ENCODE assay signal across 24 cellular contexts in genomic region chr4:35182451-35182850, GRCh38.
"Had no signal": no experiment of that assay in that cellular context is flagged by ENCODE, and none has a peak within 500 bp of the region (broad histone marks: within the 10 kb centered on the region; RNA-seq: fewer than 3 reads in every experiment).

No MANE protein-coding gene starts in this region.

- H3K27me3 ChIP-seq: heart right ventricle, hepatocyte, left lung, neural progenitor cell, ovary, right atrium auricular region, right lobe of liver, tibial nerve, upper lobe of left lung, uterus had no signal

- H3K36me3 ChIP-seq: heart right ventricle, left lung, neural progenitor cell, ovary, right atrium auricular region, right lobe of liver, tibial nerve, upper lobe of left lung, uterus had no signal

- DNase-seq: heart right ventricle; left colon; mesendoderm; naive B cell; natural killer cell; nephron progenitor cell; ovary; right lobe of liver; stimulated activated CD4-positive, alpha-beta T cell treated with anti-CD3 and anti-CD28 coated beads, Interleukin-1b, Interleukin-23, amount 100 ng/mL, for 48 hours; stimulated activated CD4-positive, alpha-beta T cell treated with anti-CD3 and anti-CD28 coated beads, Interleukin-2, amount 100 ng/mL, for 48 hours; stimulated activated CD4-positive, alpha-beta T cell treated with anti-CD3 and anti-CD28 coated beads, Interleukin-4, amount 100 ng/mL, for 4 hours; stimulated activated CD8-positive, alpha-beta memory T cell treated with anti-CD3 and anti-CD28 coated beads, Interleukin-4, amount 100 ng/mL, for 48 hours; stimulated activated naive CD4-positive, alpha-beta T cell treated with Interleukin-2 at 50 U/mL for 16 hours; stimulated activated naive CD8-positive, alpha-beta T cell treated with anti-CD3 and anti-CD28 coated beads, Interleukin-15, amount 100 ng/mL, for 72 hours; substantia nigra; upper lobe of left lung; uterus had no signal

- H2AFZ ChIP-seq: hepatocyte, neural progenitor cell had no signal

- H3K9me3 ChIP-seq: left lung, ovary, right atrium auricular region, right lobe of liver, tibial nerve, upper lobe of left lung, uterus had no signal

- ATAC-seq: heart right ventricle; left colon; left lung; natural killer cell; stimulated activated naive CD8-positive, alpha-beta T cell treated with anti-CD3 and anti-CD28 coated beads, Interleukin-15, amount 100 ng/mL, for 72 hours had no signal

- H3K79me2 ChIP-seq: hepatocyte had no signal

- H3K4me1 ChIP-seq: heart right ventricle, left lung, neural progenitor cell, right atrium auricular region, right lobe of liver, tibial nerve, upper lobe of left lung, uterus had no signal

- H3K9ac ChIP-seq: neural progenitor cell had no signal

- H3K4me2 ChIP-seq: hepatocyte, neural progenitor cell, smooth muscle cell had no signal

- H3K4me3 ChIP-seq: heart right ventricle, hepatocyte, left lung, lung, neural progenitor cell, ovary, right atrium auricular region, right lobe of liver, smooth muscle cell, tibial nerve, upper lobe of left lung, uterus had no signal

- H3K27ac ChIP-seq: heart right ventricle, hepatocyte, left lung, neural progenitor cell, ovary, right atrium auricular region, right lobe of liver, tibial nerve, upper lobe of left lung, uterus had no signal
